13 cellular contexts compared by ENCODE assay signal in the genomic region with DNA sequence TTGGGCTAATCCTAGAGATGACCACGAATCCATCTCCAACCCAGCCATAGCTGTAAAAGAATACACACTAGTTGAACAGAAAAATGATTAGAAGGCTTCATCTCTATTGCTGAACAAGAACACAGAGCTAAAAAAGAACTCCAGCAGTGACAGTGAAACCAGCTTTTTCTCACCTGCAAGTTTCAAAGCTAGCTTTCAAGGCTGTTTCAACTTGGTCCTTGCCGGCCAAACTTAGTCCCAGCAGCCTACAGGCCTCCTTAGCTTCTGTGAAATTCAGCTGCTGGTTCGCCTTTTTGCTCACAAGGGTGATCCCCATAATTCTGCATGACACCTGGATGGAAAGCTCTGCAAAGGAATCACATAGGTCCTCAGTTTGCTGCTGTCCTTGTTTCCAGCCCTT. TPM values are rescaled to one million over a fixed set of nuclear protein-coding genes. Genes with fewer than 3 reads are reported as not detected.
DNase-seq lines count a peak whose midpoint lies in the region; ATAC-seq and TF ChIP-seq lines count a peak whose summit lies in the region.
"Had no signal": no experiment of that assay in that cellular context is flagged by ENCODE, and none has a peak within 500 bp of the region (broad histone marks: within the 10 kb centered on the region; RNA-seq: fewer than 3 reads in every experiment).

No MANE protein-coding gene starts in this region.

- ATAC-seq in GM18867 (IDR thresholded peaks at IDR 0.05; ENCODE audit: unreplicated experiment): peak; percentile 62
- no peak for ATAC-seq in activated B cell treated with CpG ODN at 0.5 μM for 24 hours (ENCODE audit: low read depth)
- ATAC-seq in activated CD4-positive, CD25-positive, alpha-beta regulatory T cell treated with anti-CD3 and anti-CD28 coated beads, Interleukin-2, amount 50 U/mL, for 24 hours: no peak

- DNase-seq in activated B cell treated with CpG ODN at 0.5 μM for 24 hours (no peak), HuH-7.5 (ENCODE audit: low spot score) (no peak), NCI-H2171 (lab: John Stamatoyannopoulos, UW) (no peak)
- DNase-seq: CD4-positive, alpha-beta T cell; DMS79; H9 had no signal

- H3K36me3 Mint-ChIP-seq in activated B cell treated with CpG ODN at 0.5 μM for 24 hours (ENCODE audit: low read depth): no peaks in the 10 kb centered on the region
- H3K36me3 Mint-ChIP-seq: IgD-negative memory B cell had no signal

- no peaks in the 10 kb centered on the region for H3K27me3 ChIP-seq in subcutaneous abdominal adipose tissue (ENCODE audit: control insufficient read depth in 5 of 5, insufficient read depth in 4 of 5, low read length in 5 of 5)

- no peak for TF ChIP-seq CTCF in activated B cell treated with CpG ODN at 0.5 μM for 24 hours (IDR thresholded peaks at IDR 0.05)

- H3K27ac ChIP-seq in subcutaneous abdominal adipose tissue (ENCODE audit: low read depth, low read length): no peak overlapping the region
- H3K27ac ChIP-seq: C4-2B had no signal

- peak overlapping the region; percentile 38 for H3K27ac Mint-ChIP-seq in activated B cell treated with CpG ODN at 0.5 μM for 24 hours
- H3K27ac Mint-ChIP-seq: CD4-positive, alpha-beta T cell; H9 had no signal

- peaks cover 0 to 28% (median 2%) of the 10 kb centered on the region in 5 donors for H3K36me3 ChIP-seq in subcutaneous abdominal adipose tissue (ENCODE audit: control insufficient read depth in 5 of 5, insufficient read depth in 5 of 5, low read length in 5 of 5)

- H3K9ac ChIP-seq in subcutaneous abdominal adipose tissue (ENCODE audit: low read length in 5 of 5): peak overlapping the region in 1 of 5 donors; percentile 11

- peaks cover 41% of the 10 kb centered on the region for H3K4me1 Mint-ChIP-seq in activated B cell treated with CpG ODN at 0.5 μM for 24 hours

- no peak overlapping the region for H3K4me3 Mint-ChIP-seq in activated B cell treated with CpG ODN at 0.5 μM for 24 hours
- H3K4me3 Mint-ChIP-seq: CD4-positive, alpha-beta T cell; H9 had no signal

- no peaks in the 10 kb centered on the region for H3K9me3 Mint-ChIP-seq in activated B cell treated with CpG ODN at 0.5 μM for 24 hours
- H3K9me3 Mint-ChIP-seq: CD4-positive, alpha-beta T cell; H9; IgD-negative memory B cell had no signal

- peaks cover 0 to 17% (median 4%) of the 10 kb centered on the region in 5 donors for H3K4me1 ChIP-seq in subcutaneous abdominal adipose tissue (ENCODE audit: control insufficient read depth in 5 of 5, insufficient read depth in 5 of 5, low read length in 5 of 5)

- intact Hi-C loops in activated B cell treated with CpG ODN at 0.5 μM for 24 hours (cut with micrococcal nuclease): loop anchor here (1.0 to 2.0 kb wide), 3 partner anchors 77 to 171 kb away; no protein-coding TSS in a partner anchor

- POLR2A ChIA-PET in activated B cell treated with CpG ODN at 0.5 μM for 24 hours (lab: Charles Lee): interaction anchor here (0.6 to 1.6 kb wide), 2 partner anchors 16 to 31 kb away, joined by 3 to 4 read pairs; no protein-coding TSS in a partner anchor

- H3K4me3 ChIP-seq in subcutaneous abdominal adipose tissue (ENCODE audit: low read depth in 1 of 5, low read length in 5 of 5): peak overlapping the region in 4 of 5 donors; percentile 23 to 45 (median 26)

- CTCF ChIA-PET in activated B cell treated with CpG ODN at 0.5 μM for 24 hours (lab: Charles Lee): interaction anchor here (1.3 to 2.3 kb wide), 8 partner anchors 48 to 170 kb away, joined by 3 to 22 read pairs (median 4); no protein-coding TSS in a partner anchor

- no peaks in the 10 kb centered on the region for H3K9me3 ChIP-seq in subcutaneous abdominal adipose tissue (ENCODE audit: control insufficient read depth in 5 of 5, low read length in 5 of 5)
- H3K9me3 ChIP-seq: Caco-2 had no signal

- H3K27me3 Mint-ChIP-seq in activated B cell treated with CpG ODN at 0.5 μM for 24 hours: no peaks in the 10 kb centered on the region
- H3K27me3 Mint-ChIP-seq: CD4-positive, alpha-beta T cell; IgD-negative memory B cell had no signal

RNA-seq across cellular contexts. Expression of a gene that starts 4.4 kb away (rescaled TPM):
- not detected in 2 replicates for total RNA-seq in activated B cell treated with CpG ODN at 0.5 μM for 24 hours
- total RNA-seq: Caco-2; CD4-positive, alpha-beta T cell; Daoy; H9 had no signal

RNA-seq across cellular contexts. Expression of a gene that starts 23.0 kb away (rescaled TPM):
- total RNA-seq in activated B cell treated with CpG ODN at 0.5 μM for 24 hours: 32.8 and 36.9 TPM in 2 replicates
